In genomic region chr20:13494019-13494418, GRCh38 we compare ENCODE assay signal across 18 cellular contexts.
DNase-seq lines count a peak whose midpoint lies in the region; ATAC-seq and TF ChIP-seq lines count a peak whose summit lies in the region.
"Had no signal": no experiment of that assay in that cellular context is flagged by ENCODE, and none has a peak within 500 bp of the region (broad histone marks: within the 10 kb centered on the region; RNA-seq: fewer than 3 reads in every experiment).

No MANE protein-coding gene starts in this region.

- no peak overlapping the region for H2BK15ac ChIP-seq in IMR-90 (ENCODE audit: low read depth, low read length)

- H2AFZ ChIP-seq in IMR-90 (replicated peaks; ENCODE audit: low read length, poor library complexity), result no peak overlapping the region
- H2AFZ ChIP-seq: parathyroid adenoma had no signal

- DNase-seq in IMR-90 (peak; percentile 52), RPMI7951 (ENCODE audit: low read depth) (peak; percentile 13), fibroblast of mammary gland (ENCODE audit: low read depth) (peak; percentile 59), suprapubic skin (ENCODE audit: low spot score in 2 of 2) (no peak)
- DNase-seq: COR-L47; erythroblast; heart left ventricle; HFFc6; Karpas-422; naive thymus-derived CD8-positive, alpha-beta T cell; NCI-H146; stimulated activated CD4-positive, alpha-beta T cell treated with anti-CD3 and anti-CD28 coated beads, Interleukin-2, amount 100 ng/mL, for 48 hours had no signal

- no peaks in the 10 kb centered on the region for H3K79me1 ChIP-seq in IMR-90 (ENCODE audit: low read depth in 1 of 2, low read length in 2 of 2)

- no peak overlapping the region for H4K91ac ChIP-seq in IMR-90 (ENCODE audit: insufficient read depth, low read depth, low read length)

- ATAC-seq in IMR-90 (ENCODE audit: low read depth) (peak; percentile 41; the same call in 1 of the 2 replicates), GM19463 (IDR thresholded peaks at IDR 0.05; ENCODE audit: unreplicated experiment) (no peak), HG03442 (IDR thresholded peaks at IDR 0.05; ENCODE audit: unreplicated experiment) (no peak), HG02678 (IDR thresholded peaks at IDR 0.05; ENCODE audit: unreplicated experiment) (no peak)
- ATAC-seq: heart left ventricle; naive thymus-derived CD8-positive, alpha-beta T cell; Right ventricle myocardium inferior had no signal

- no peak overlapping the region for H3K4ac ChIP-seq in IMR-90 (ENCODE audit: low read depth, low read length)

- H3K36me3 ChIP-seq in IMR-90 (ENCODE audit: control insufficient read depth, insufficient read depth, low read length), result no peaks in the 10 kb centered on the region
- no peaks in the 10 kb centered on the region for H3K36me3 ChIP-seq in suprapubic skin
- H3K36me3 ChIP-seq: heart left ventricle had no signal

- no peaks in the 10 kb centered on the region for H4K20me1 ChIP-seq in IMR-90 (ENCODE audit: insufficient read depth, low read length)

- H2BK5ac ChIP-seq in IMR-90 (ENCODE audit: low read depth, low read length, poor library complexity, severe bottlenecking), result no peak overlapping the region

- TF ChIP-seq EP300 in suprapubic skin (IDR thresholded peaks at IDR 0.05), result no peak

- no peak for TF ChIP-seq POLR2A in IMR-90 (IDR thresholded peaks at IDR 0.05; ENCODE audit: low read depth, low read length)
- no peak for TF ChIP-seq POLR2A in suprapubic skin (IDR thresholded peaks at IDR 0.05)

- no peak overlapping the region for H3K9ac ChIP-seq in IMR-90 (ENCODE audit: low read depth, low read length)
- H3K9ac ChIP-seq: parathyroid adenoma had no signal

- H2BK120ac ChIP-seq in IMR-90 (ENCODE audit: low read depth, low read length), result no peak overlapping the region

- no peaks in the 10 kb centered on the region for H3K27me3 ChIP-seq in IMR-90 (ENCODE audit: control insufficient read depth, insufficient read depth, low read length)
- no peaks in the 10 kb centered on the region for H3K27me3 ChIP-seq in suprapubic skin
- H3K27me3 ChIP-seq: heart left ventricle had no signal

- H2AK9ac ChIP-seq in IMR-90 (replicated peaks; ENCODE audit: low read depth, low read length, poor library complexity), result no peak overlapping the region

- H4K8ac ChIP-seq in IMR-90 (ENCODE audit: low read depth in 2 of 2, low read length in 2 of 2), result no peak overlapping the region

- no peak overlapping the region for H3K23ac ChIP-seq in IMR-90 (ENCODE audit: low read depth, low read length)

- CTCF ChIA-PET in IMR-90 (lab: Yijun Ruan, JAX), result interaction anchor here (0.6 kb wide), 1 partner anchor 17 kb away, joined by 4 read pairs; no protein-coding TSS in a partner anchor

- H3K4me3 ChIP-seq in IMR-90 (ENCODE audit: insufficient read depth, low read depth, low read length), result no peak overlapping the region
- H3K4me3 ChIP-seq in fibroblast of mammary gland (ENCODE audit: control insufficient read depth, low read depth, low read length), result no peak overlapping the region
- no peak overlapping the region for H3K4me3 ChIP-seq in suprapubic skin
- H3K4me3 ChIP-seq: heart left ventricle had no signal

- H3K27ac ChIP-seq in IMR-90 (ENCODE audit: insufficient read depth, low read length) (no peak overlapping the region), suprapubic skin (peak overlapping the region; percentile 67)
- H3K27ac ChIP-seq: parathyroid adenoma, VCaP had no signal

- H3K18ac ChIP-seq in IMR-90 (ENCODE audit: low read depth, low read length), result no peak overlapping the region

- dilution Hi-C loops in IMR-90 (cut with HindIII; ENCODE audit: low sequenced_read_pairs, unreplicated experiment), result no loop called here

- H3K4me1 ChIP-seq in IMR-90 (ENCODE audit: control insufficient read depth, insufficient read depth, low read length) (0 out of 2 replicates have a peak, but pooled peaks cover 1% of the 10 kb centered on the region), suprapubic skin (peaks cover 39% of the 10 kb centered on the region)
- H3K4me1 ChIP-seq: parathyroid adenoma had no signal

- H3K56ac ChIP-seq in IMR-90 (ENCODE audit: extremely low read depth, insufficient read depth, low read length), result no peak overlapping the region

- intact Hi-C loops in IMR-90 (cut with micrococcal nuclease), result no loop called here

- H3K14ac ChIP-seq in IMR-90 (replicated peaks; ENCODE audit: low read depth, low read length), result no peak overlapping the region

- no peaks in the 10 kb centered on the region for H3K9me1 ChIP-seq in IMR-90 (ENCODE audit: insufficient read depth, low read length)

- TF ChIP-seq CTCF in IMR-90 (conservative IDR thresholded peaks at IDR 0.05; ENCODE audit: low read depth, low read length) (no peak), fibroblast of mammary gland (conservative IDR thresholded peaks at IDR 0.05; ENCODE audit: control insufficient read depth, insufficient read depth, low read depth, low read length) (no peak), suprapubic skin (IDR thresholded peaks at IDR 0.05) (no peak)

- POLR2A ChIA-PET in IMR-90 (lab: Charles Lee; ENCODE audit: unreplicated experiment), result no interaction called here

- BruUV-seq in IMR-90 (replicated peaks; lab: Mats Ljungman, UMichigan), result no TSS peak

- in situ Hi-C loops in IMR-90 (cut with MboI; ENCODE audit: low sequenced_read_pairs), result no loop called here

- no peak overlapping the region for H3K4me2 ChIP-seq in IMR-90 (ENCODE audit: low read depth, low read length)

- no peak overlapping the region for H2AK5ac ChIP-seq in IMR-90 (ENCODE audit: low read depth, low read length)

- no peaks in the 10 kb centered on the region; the same call in 1 of the 2 replicates for H3K9me3 ChIP-seq in IMR-90 (ENCODE audit: control insufficient read depth, insufficient read depth, low read length)
- H3K9me3 ChIP-seq in suprapubic skin, result no peaks in the 10 kb centered on the region

- no peak for TF ChIP-seq RAD21 in IMR-90 (IDR thresholded peaks at IDR 0.05; ENCODE audit: low read length)

- no peak overlapping the region for H2BK20ac ChIP-seq in IMR-90 (ENCODE audit: low read depth, low read length)

- no peak overlapping the region for H4K5ac ChIP-seq in IMR-90 (ENCODE audit: low read depth, low read length)

TF ChIP-seq in IMR-90, 13 proteins besides CTCF, POLR2A, EP300 and RAD21:
- no peak for TF ChIP-seq CEBPB (IDR thresholded peaks at IDR 0.05; ENCODE audit: low read depth, low read length)
- no peak for TF ChIP-seq FOS (IDR thresholded peaks at IDR 0.05; ENCODE audit: low read depth, low read length)
- no peak for TF ChIP-seq CHD1 (IDR thresholded peaks at IDR 0.05; ENCODE audit: low read depth, low read length)

Comparison
In these comparisons a context has a peak if more than half of its experiments do, and no peak if none do; other contexts are left out.
1. DNase-seq: peak in IMR-90 (single experiment), RPMI7951 (single experiment) and fibroblast of mammary gland (single experiment); none in suprapubic skin (0 of 2).